ENCODE assay signal across 8 cellular contexts in genomic region chr6:139371421-139372253, GRCh38. TPM values are rescaled to one million over a fixed set of nuclear protein-coding genes. Genes with fewer than 3 reads are reported as not detected.
DNase-seq lines count a peak whose midpoint lies in the region; ATAC-seq and TF ChIP-seq lines count a peak whose summit lies in the region.

No MANE protein-coding gene starts in this region.

- H3K27me3 ChIP-seq in iPS-20b (ENCODE audit: insufficient read depth, low read length): no peaks in the 10 kb centered on the region
- no peaks in the 10 kb centered on the region for H3K27me3 ChIP-seq in suprapubic skin

- peaks cover 37% of the 10 kb centered on the region for H3K4me1 Mint-ChIP-seq in T-helper 1 cell treated with Interleukin-12 subunit alpha and Interleukin-12 subunit beta and Interleukin-4 antibody, amounts not matched to agents 30 μg/mL and 1 μg/mL, for 36 hours (ENCODE audit: low read depth)
- peaks cover 53% of the 10 kb centered on the region for H3K4me1 Mint-ChIP-seq in activated CD8-positive, alpha-beta T cell treated with anti-CD3 and anti-CD28 coated beads, Interleukin-2, amount 10 ng/mL, durations not matched to agents 7 days and 5 days (ENCODE audit: low read depth)

- TF ChIP-seq EP300 in suprapubic skin (IDR thresholded peaks at IDR 0.05): no peak

- peak overlapping the region; percentile 34 for H3K27ac Mint-ChIP-seq in T-helper 1 cell treated with Interleukin-12 subunit alpha and Interleukin-12 subunit beta and Interleukin-4 antibody, amounts not matched to agents 30 μg/mL and 1 μg/mL, for 36 hours
- peak overlapping the region; percentile 21 for H3K27ac Mint-ChIP-seq in activated CD8-positive, alpha-beta T cell treated with anti-CD3 and anti-CD28 coated beads, Interleukin-2, amount 10 ng/mL, durations not matched to agents 7 days and 5 days

- peak overlapping the region; percentile 55 for H3K4me3 Mint-ChIP-seq in T-helper 1 cell treated with Interleukin-12 subunit alpha and Interleukin-12 subunit beta and Interleukin-4 antibody, amounts not matched to agents 30 μg/mL and 1 μg/mL, for 36 hours
- H3K4me3 Mint-ChIP-seq in activated CD8-positive, alpha-beta T cell treated with anti-CD3 and anti-CD28 coated beads, Interleukin-2, amount 10 ng/mL, durations not matched to agents 7 days and 5 days: peak overlapping the region; percentile 57

- H3K9me3 ChIP-seq in iPS-20b (ENCODE audit: insufficient read depth, low read depth, low read length): no peaks in the 10 kb centered on the region
- H3K9me3 ChIP-seq in suprapubic skin: no peaks in the 10 kb centered on the region

- no peaks in the 10 kb centered on the region for H3K27me3 Mint-ChIP-seq in T-helper 1 cell treated with Interleukin-12 subunit alpha and Interleukin-12 subunit beta and Interleukin-4 antibody, amounts not matched to agents 30 μg/mL and 1 μg/mL, for 36 hours (ENCODE audit: low read depth)
- H3K27me3 Mint-ChIP-seq in activated CD8-positive, alpha-beta T cell treated with anti-CD3 and anti-CD28 coated beads, Interleukin-2, amount 10 ng/mL, durations not matched to agents 7 days and 5 days (ENCODE audit: low read depth): no peaks in the 10 kb centered on the region

- TF ChIP-seq CTCF in suprapubic skin (IDR thresholded peaks at IDR 0.05): no peak

- no peak for ATAC-seq in activated CD8-positive, alpha-beta T cell treated with anti-CD3 and anti-CD28 coated beads, Interleukin-2, amount 10 ng/mL, durations not matched to agents 7 days and 5 days
- ATAC-seq in GM19452 (IDR thresholded peaks at IDR 0.05; ENCODE audit: unreplicated experiment): no peak

- H3K9ac ChIP-seq in iPS-20b (ENCODE audit: low read depth, low read length): peak overlapping the region; percentile 56; the same call in 1 of the 2 replicates

- H3K36me3 Mint-ChIP-seq in T-helper 1 cell treated with Interleukin-12 subunit alpha and Interleukin-12 subunit beta and Interleukin-4 antibody, amounts not matched to agents 30 μg/mL and 1 μg/mL, for 36 hours (ENCODE audit: low read depth): peaks cover 36% of the 10 kb centered on the region
- H3K36me3 Mint-ChIP-seq in activated CD8-positive, alpha-beta T cell treated with anti-CD3 and anti-CD28 coated beads, Interleukin-2, amount 10 ng/mL, durations not matched to agents 7 days and 5 days (ENCODE audit: low read depth): peaks cover 36% of the 10 kb centered on the region

- H3K4me3 ChIP-seq in iPS-20b (ENCODE audit: low read length) (peak overlapping the region; percentile 94), suprapubic skin (peak overlapping the region; percentile 92)

- DNase-seq in T-helper 1 cell: no peak
- no peak for DNase-seq in activated CD8-positive, alpha-beta T cell treated with anti-CD3 and anti-CD28 coated beads, Interleukin-2, amount 10 ng/mL, durations not matched to agents 7 days and 5 days
- DNase-seq in suprapubic skin (ENCODE audit: low spot score in 2 of 2): no peak
- no peak for DNase-seq in ureter (ENCODE audit: low spot score)
- no peak for DNase-seq in AML-193 (lab: John Stamatoyannopoulos, UW)

- H3K4me1 ChIP-seq in iPS-20b (ENCODE audit: insufficient read depth, low read length) (peaks cover 50% of the 10 kb centered on the region), suprapubic skin (peaks cover 49% of the 10 kb centered on the region)

- H3K36me3 ChIP-seq in iPS-20b (ENCODE audit: insufficient read depth, low read depth, low read length) (peaks cover 26% of the 10 kb centered on the region), suprapubic skin (peaks cover 4% of the 10 kb centered on the region)

- POLR2A ChIA-PET in activated CD8-positive, alpha-beta T cell treated with anti-CD3 and anti-CD28 coated beads, Interleukin-2, amount 10 ng/mL, durations not matched to agents 7 days and 5 days (lab: Charles Lee): interaction anchor here (0.6 kb wide), 1 partner anchor 12 kb away, joined by 3 read pairs; no protein-coding TSS in a partner anchor

- CTCF ChIA-PET in activated CD8-positive, alpha-beta T cell treated with anti-CD3 and anti-CD28 coated beads, Interleukin-2, amount 10 ng/mL, durations not matched to agents 7 days and 5 days (lab: Charles Lee): interaction anchor here (0.9 to 6.8 kb wide), 7 partner anchors 13 to 877 kb away, joined by 3 to 110 read pairs (median 4); no protein-coding TSS in a partner anchor

- no peak overlapping the region for H3K27ac ChIP-seq in iPS-20b (ENCODE audit: low read length)
- H3K27ac ChIP-seq in suprapubic skin: peak overlapping the region; percentile 94

- TF ChIP-seq POLR2A in suprapubic skin (IDR thresholded peaks at IDR 0.05): no peak

- WGBS in suprapubic skin: 34% methylated on average over 3 of the region's 3 CpGs

- no peaks in the 10 kb centered on the region for H3K9me3 Mint-ChIP-seq in T-helper 1 cell treated with Interleukin-12 subunit alpha and Interleukin-12 subunit beta and Interleukin-4 antibody, amounts not matched to agents 30 μg/mL and 1 μg/mL, for 36 hours
- H3K9me3 Mint-ChIP-seq in activated CD8-positive, alpha-beta T cell treated with anti-CD3 and anti-CD28 coated beads, Interleukin-2, amount 10 ng/mL, durations not matched to agents 7 days and 5 days (ENCODE audit: insufficient read depth): no peaks in the 10 kb centered on the region

RNA-seq across cellular contexts. Expression of gene CITED2, which starts 2.8 kb away (rescaled TPM):
- 10 to 100 TPM; 36.2 to 38.7 TPM for total RNA-seq in activated CD8-positive, alpha-beta T cell treated with anti-CD3 and anti-CD28 coated beads, Interleukin-2, amount 10 ng/mL, durations not matched to agents 7 days and 5 days
- 100 to 1,000 TPM; 167 to 239 (median 206) TPM for total RNA-seq in suprapubic skin
- 67.0 TPM for total RNA-seq in ureter
